In the genomic region with DNA sequence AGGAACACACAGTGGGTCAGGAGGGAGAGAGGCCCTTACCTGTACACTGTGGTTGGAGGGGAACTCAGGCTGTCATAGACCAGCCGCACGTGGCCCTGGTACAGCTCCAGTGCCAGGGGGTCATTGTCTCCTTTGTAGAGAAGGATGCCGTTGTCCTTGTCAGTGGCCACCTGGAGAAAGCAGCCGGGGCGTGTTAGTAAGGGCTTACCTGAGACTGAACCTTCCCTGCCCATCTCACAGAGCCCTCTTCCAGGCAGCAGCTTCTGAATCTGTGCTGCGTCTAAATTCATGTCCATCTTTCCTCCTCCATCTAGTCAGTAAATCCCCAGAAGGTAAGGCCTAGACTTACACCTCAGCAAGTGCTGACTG, we compare ENCODE assay signal across 1 cellular context.
TF ChIP-seq lines count a peak whose summit lies in the region.

No MANE protein-coding gene starts in this region.

TF ChIP-seq in IMR-90, 13 proteins besides CTCF, POLR2A, EP300 and RAD21:
- TF ChIP-seq, protein P1, sequence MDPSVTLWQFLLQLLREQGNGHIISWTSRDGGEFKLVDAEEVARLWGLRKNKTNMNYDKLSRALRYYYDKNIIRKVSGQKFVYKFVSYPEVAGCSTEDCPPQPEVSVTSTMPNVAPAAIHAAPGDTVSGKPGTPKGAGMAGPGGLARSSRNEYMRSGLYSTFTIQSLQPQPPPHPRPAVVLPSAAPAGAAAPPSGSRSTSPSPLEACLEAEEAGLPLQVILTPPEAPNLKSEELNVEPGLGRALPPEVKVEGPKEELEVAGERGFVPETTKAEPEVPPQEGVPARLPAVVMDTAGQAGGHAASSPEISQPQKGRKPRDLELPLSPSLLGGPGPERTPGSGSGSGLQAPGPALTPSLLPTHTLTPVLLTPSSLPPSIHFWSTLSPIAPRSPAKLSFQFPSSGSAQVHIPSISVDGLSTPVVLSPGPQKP (IDR thresholded peaks at IDR 0.05; ENCODE audit: borderline replicate concordance, low read depth, low read length): no peak
- TF ChIP-seq RFX5 (IDR thresholded peaks at IDR 0.05; ENCODE audit: low read depth, low read length) (no peak), SMC3 (IDR thresholded peaks at IDR 0.05; ENCODE audit: low read depth, low read length) (no peak), NFE2L2 (IDR thresholded peaks at IDR 0.05; ENCODE audit: low read depth, low read length) (no peak), MAZ (IDR thresholded peaks at IDR 0.05; ENCODE audit: borderline replicate concordance, low read depth, low read length) (no peak), MXI1 (IDR thresholded peaks at IDR 0.05; ENCODE audit: borderline replicate concordance, low read depth, low read length) (no peak), MAFK (IDR thresholded peaks at IDR 0.05; ENCODE audit: low read depth, low read length) (no peak), CEBPB (IDR thresholded peaks at IDR 0.05; ENCODE audit: low read depth, low read length) (no peak), CHD1 (IDR thresholded peaks at IDR 0.05; ENCODE audit: low read depth, low read length) (no peak), FOS (IDR thresholded peaks at IDR 0.05; ENCODE audit: low read depth, low read length) (no peak), RCOR1 (IDR thresholded peaks at IDR 0.05; ENCODE audit: insufficient replicate concordance, low read length) (no peak), BHLHE40 (IDR thresholded peaks at IDR 0.05; ENCODE audit: low read depth, low read length) (no peak)
- TF ChIP-seq, protein P2, sequence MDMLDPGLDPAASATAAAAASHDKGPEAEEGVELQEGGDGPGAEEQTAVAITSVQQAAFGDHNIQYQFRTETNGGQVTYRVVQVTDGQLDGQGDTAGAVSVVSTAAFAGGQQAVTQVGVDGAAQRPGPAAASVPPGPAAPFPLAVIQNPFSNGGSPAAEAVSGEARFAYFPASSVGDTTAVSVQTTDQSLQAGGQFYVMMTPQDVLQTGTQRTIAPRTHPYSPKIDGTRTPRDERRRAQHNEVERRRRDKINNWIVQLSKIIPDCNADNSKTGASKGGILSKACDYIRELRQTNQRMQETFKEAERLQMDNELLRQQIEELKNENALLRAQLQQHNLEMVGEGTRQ (IDR thresholded peaks at IDR 0.05; ENCODE audit: low read depth, low read length): no peak
